In genomic region chr21:33433001-33433400, GRCh38 we compare ENCODE assay signal across 14 cellular contexts. TPM values are rescaled to one million over a fixed set of nuclear protein-coding genes. Genes with fewer than 3 reads are reported as not detected.
A peak's percentile ranks its signal among the peaks of the same experiment; 100 is the strongest.
DNase-seq lines count a peak whose midpoint lies in the region; ATAC-seq and TF ChIP-seq lines count a peak whose summit lies in the region.
"Had no signal": no experiment of that assay in that cellular context is flagged by ENCODE, and none has a peak within 500 bp of the region (broad histone marks: within the 10 kb centered on the region; RNA-seq: fewer than 3 reads in every experiment).

No MANE protein-coding gene starts in this region.

- H3K4me3 Mint-ChIP-seq in stimulated activated naive CD8-positive, alpha-beta T cell treated with anti-CD3 and anti-CD28 coated beads, Interleukin-15, Interleukin-2, amounts not matched to agents 100 ng/mL and 50 ng/mL, for 24 hours, result no peak overlapping the region
- peak overlapping the region in 2 of 10 donors; percentile 21 to 61 for H3K4me3 Mint-ChIP-seq in naive thymus-derived CD4-positive, alpha-beta T cell

- no peaks in the 10 kb centered on the region for H3K27me3 Mint-ChIP-seq in stimulated activated naive CD8-positive, alpha-beta T cell treated with anti-CD3 and anti-CD28 coated beads, Interleukin-15, Interleukin-2, amounts not matched to agents 100 ng/mL and 50 ng/mL, for 24 hours
- H3K27me3 Mint-ChIP-seq in naive thymus-derived CD4-positive, alpha-beta T cell, result no peaks in the 10 kb centered on the region

- H3K27ac ChIP-seq in breast epithelium, result peak overlapping the region; percentile 48 to 88
- H3K27ac ChIP-seq in naive thymus-derived CD4-positive, alpha-beta T cell (ENCODE audit: low read depth, low read length), result no peak overlapping the region
- H3K27ac ChIP-seq: suprapubic skin had no signal

- H3K9me3 Mint-ChIP-seq in stimulated activated naive CD8-positive, alpha-beta T cell treated with anti-CD3 and anti-CD28 coated beads, Interleukin-15, Interleukin-2, amounts not matched to agents 100 ng/mL and 50 ng/mL, for 24 hours, result no peaks in the 10 kb centered on the region
- H3K9me3 Mint-ChIP-seq in naive thymus-derived CD4-positive, alpha-beta T cell, result no peaks in the 10 kb centered on the region

- ATAC-seq in stimulated activated naive CD8-positive, alpha-beta T cell treated with anti-CD3 and anti-CD28 coated beads, Interleukin-15, Interleukin-2, amounts not matched to agents 100 U/mL and 50 U/mL, for 24 hours, result no peak
- no peak for ATAC-seq in naive thymus-derived CD4-positive, alpha-beta T cell
- ATAC-seq in GM21528 (IDR thresholded peaks at IDR 0.05; ENCODE audit: low FRiP score, unreplicated experiment), result no peak
- ATAC-seq in HG03354 (IDR thresholded peaks at IDR 0.05; ENCODE audit: poor library complexity, severe bottlenecking, unreplicated experiment), result no peak
- ATAC-seq in HG02970 (IDR thresholded peaks at IDR 0.05; ENCODE audit: low FRiP score, unreplicated experiment), result no peak
- ATAC-seq: Panc1, psoas muscle had no signal

- H3K4me3 ChIP-seq in breast epithelium, result no peak overlapping the region
- no peak overlapping the region for H3K4me3 ChIP-seq in naive thymus-derived CD4-positive, alpha-beta T cell (ENCODE audit: low read length)
- H3K4me3 ChIP-seq: psoas muscle, suprapubic skin had no signal

- intact Hi-C loops in breast epithelium (cut with DNase I; ENCODE audit: low total_unique reads), result no loop called here
- intact Hi-C loops in naive thymus-derived CD4-positive, alpha-beta T cell (cut with micrococcal nuclease), result no loop called here

- H3K36me3 ChIP-seq in breast epithelium, result no peaks in the 10 kb centered on the region
- peaks cover 10 to 91% (median 12%) of the 10 kb centered on the region in 3 experiments for H3K36me3 ChIP-seq in naive thymus-derived CD4-positive, alpha-beta T cell (ENCODE audit: control insufficient read depth in 2 of 3, insufficient read depth in 3 of 3, low read length in 3 of 3)

- TF ChIP-seq POLR2A in breast epithelium (IDR thresholded peaks at IDR 0.05), result no peak

- H3K27ac Mint-ChIP-seq in stimulated activated naive CD8-positive, alpha-beta T cell treated with anti-CD3 and anti-CD28 coated beads, Interleukin-15, Interleukin-2, amounts not matched to agents 100 ng/mL and 50 ng/mL, for 24 hours, result peak overlapping the region; percentile 76
- peak overlapping the region in 8 of 9 donors; percentile 20 to 83 (median 70) for H3K27ac Mint-ChIP-seq in naive thymus-derived CD4-positive, alpha-beta T cell

- TF ChIP-seq CTCF in breast epithelium (IDR thresholded peaks at IDR 0.05), result no peak

- CTCF ChIA-PET in naive thymus-derived CD4-positive, alpha-beta T cell (lab: Charles Lee), result no interaction called here

- no peaks in the 10 kb centered on the region for H3K9me3 ChIP-seq in breast epithelium
- no peaks in the 10 kb centered on the region for H3K9me3 ChIP-seq in naive thymus-derived CD4-positive, alpha-beta T cell (ENCODE audit: control insufficient read depth in 2 of 3, low read length in 3 of 3)
- H3K9me3 ChIP-seq: psoas muscle, suprapubic skin had no signal

- H3K27me3 ChIP-seq in breast epithelium, result no peaks in the 10 kb centered on the region
- H3K27me3 ChIP-seq in naive thymus-derived CD4-positive, alpha-beta T cell (ENCODE audit: control insufficient read depth in 2 of 2, insufficient read depth in 2 of 2, low read length in 2 of 2), result no peaks in the 10 kb centered on the region
- H3K27me3 ChIP-seq: suprapubic skin had no signal

- POLR2A ChIA-PET in naive thymus-derived CD4-positive, alpha-beta T cell (lab: Charles Lee), result no interaction called here

- no peak for DNase-seq in stimulated activated naive CD8-positive, alpha-beta T cell treated with anti-CD3 and anti-CD28 coated beads, Interleukin-15, Interleukin-2, amounts not matched to agents 100 U/mL and 50 U/mL, for 24 hours
- no peak for DNase-seq in breast epithelium (ENCODE audit: low spot score in 2 of 2)
- DNase-seq in naive thymus-derived CD4-positive, alpha-beta T cell, result no peak
- DNase-seq in activated CD8-positive, alpha-beta memory T cell treated with anti-CD3 and anti-CD28 coated beads, Interleukin-2, amount 50 U/mL, for 4 hours, result no peak
- DNase-seq: left cardiac atrium, NCI-H187 treated with DMSO at 0.1 percent for 48 hours, NCI-H524 treated with DMSO at 0.1 percent for 48 hours, psoas muscle had no signal

- peaks cover 33% of the 10 kb centered on the region for H3K4me1 Mint-ChIP-seq in stimulated activated naive CD8-positive, alpha-beta T cell treated with anti-CD3 and anti-CD28 coated beads, Interleukin-15, Interleukin-2, amounts not matched to agents 100 ng/mL and 50 ng/mL, for 24 hours (ENCODE audit: low read depth)
- H3K4me1 Mint-ChIP-seq in naive thymus-derived CD4-positive, alpha-beta T cell, result peaks cover 0 to 32% (median 10%) of the 10 kb centered on the region in 7 donors

- peaks cover 0 to 5% of the 10 kb centered on the region in 2 donors for H3K4me1 ChIP-seq in breast epithelium
- no peaks in the 10 kb centered on the region for H3K4me1 ChIP-seq in naive thymus-derived CD4-positive, alpha-beta T cell (ENCODE audit: control insufficient read depth in 2 of 2, insufficient read depth in 2 of 2, low read length in 2 of 2)

- H3K36me3 Mint-ChIP-seq in stimulated activated naive CD8-positive, alpha-beta T cell treated with anti-CD3 and anti-CD28 coated beads, Interleukin-15, Interleukin-2, amounts not matched to agents 100 ng/mL and 50 ng/mL, for 24 hours (ENCODE audit: low read depth), result peaks cover 55% of the 10 kb centered on the region
- peaks cover 7 to 44% (median 18%) of the 10 kb centered on the region in 5 donors for H3K36me3 Mint-ChIP-seq in naive thymus-derived CD4-positive, alpha-beta T cell

RNA-seq across cellular contexts. Expression of gene IFNGR2, which starts 29.8 kb away (rescaled TPM):
- total RNA-seq in breast epithelium, result 10 to 100 TPM; 61.6 to 76.7 (median 70.8) TPM
- total RNA-seq in naive thymus-derived CD4-positive, alpha-beta T cell, result 10 to 100 TPM in 4 of 5 experiments, 1 to 10 TPM in 1; 9.1 to 80.5 (median 33.7) TPM
- polyA plus RNA-seq in naive thymus-derived CD4-positive, alpha-beta T cell, result 10 to 100 TPM; 29.8 to 39.2 TPM

RNA-seq across cellular contexts. Expression of gene TMEM50B, which starts 46.8 kb away (rescaled TPM):
- 10 to 100 TPM; 88.8 to 92.8 (median 91.8) TPM for total RNA-seq in breast epithelium
- 100 to 1,000 TPM in 2 of 5 experiments, 10 to 100 TPM in 3; 38.3 to 108 (median 61.7) TPM for total RNA-seq in naive thymus-derived CD4-positive, alpha-beta T cell
- polyA plus RNA-seq in naive thymus-derived CD4-positive, alpha-beta T cell, result 10 to 100 TPM; 37.0 to 46.5 TPM

RNA-seq across cellular contexts. Expression of gene DNAJC28, which starts 58.5 kb away (rescaled TPM):
- total RNA-seq in breast epithelium, result 1 to 10 TPM; 2.0 to 3.0 (median 2.2) TPM
- 1 to 10 TPM in 1 of 5 experiments, under 1 TPM in 3, not detected in 1; 0.27 to 1.5 (median 0.61) TPM for total RNA-seq in naive thymus-derived CD4-positive, alpha-beta T cell
- under 1 TPM; 0.54 to 0.92 TPM for polyA plus RNA-seq in naive thymus-derived CD4-positive, alpha-beta T cell
